ENCODE assay signal across 1 cellular context in genomic region chr1:40268211-40268610, GRCh38.
TF ChIP-seq lines count a peak whose summit lies in the region.

No MANE protein-coding gene starts in this region.

TF ChIP-seq in SK-N-SH treated with all-trans-retinoic acid at 6 μM for 48 hours, 23 proteins besides CTCF, POLR2A, EP300 and RAD21 (continued from another document):
- TF ChIP-seq, protein P1, sequence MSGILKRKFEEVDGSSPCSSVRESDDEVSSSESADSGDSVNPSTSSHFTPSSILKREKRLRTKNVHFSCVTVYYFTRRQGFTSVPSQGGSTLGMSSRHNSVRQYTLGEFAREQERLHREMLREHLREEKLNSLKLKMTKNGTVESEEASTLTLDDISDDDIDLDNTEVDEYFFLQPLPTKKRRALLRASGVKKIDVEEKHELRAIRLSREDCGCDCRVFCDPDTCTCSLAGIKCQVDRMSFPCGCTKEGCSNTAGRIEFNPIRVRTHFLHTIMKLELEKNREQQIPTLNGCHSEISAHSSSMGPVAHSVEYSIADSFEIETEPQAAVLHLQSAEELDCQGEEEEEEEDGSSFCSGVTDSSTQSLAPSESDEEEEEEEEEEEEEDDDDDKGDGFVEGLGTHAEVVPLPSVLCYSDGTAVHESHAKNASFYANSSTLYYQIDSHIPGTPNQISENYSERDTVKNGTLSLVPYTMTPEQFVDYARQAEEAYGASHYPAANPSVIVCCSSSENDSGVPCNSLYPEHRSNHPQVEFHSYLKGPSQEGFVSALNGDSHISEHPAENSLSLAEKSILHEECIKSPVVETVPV (CRISPR knock-in tag; IDR thresholded peaks at IDR 0.05) = no peak
- TF ChIP-seq TSHZ2 (CRISPR knock-in tag; IDR thresholded peaks at IDR 0.05) (no peak), PPARA (CRISPR knock-in tag; IDR thresholded peaks at IDR 0.05; ENCODE audit: borderline replicate concordance) (no peak), ZNF565 (CRISPR knock-in tag; conservative IDR thresholded peaks at IDR 0.05; ENCODE audit: low read depth) (no peak), PATZ1 (CRISPR knock-in tag; IDR thresholded peaks at IDR 0.05; ENCODE audit: borderline replicate concordance) (no peak)
- TF ChIP-seq, protein P2, sequence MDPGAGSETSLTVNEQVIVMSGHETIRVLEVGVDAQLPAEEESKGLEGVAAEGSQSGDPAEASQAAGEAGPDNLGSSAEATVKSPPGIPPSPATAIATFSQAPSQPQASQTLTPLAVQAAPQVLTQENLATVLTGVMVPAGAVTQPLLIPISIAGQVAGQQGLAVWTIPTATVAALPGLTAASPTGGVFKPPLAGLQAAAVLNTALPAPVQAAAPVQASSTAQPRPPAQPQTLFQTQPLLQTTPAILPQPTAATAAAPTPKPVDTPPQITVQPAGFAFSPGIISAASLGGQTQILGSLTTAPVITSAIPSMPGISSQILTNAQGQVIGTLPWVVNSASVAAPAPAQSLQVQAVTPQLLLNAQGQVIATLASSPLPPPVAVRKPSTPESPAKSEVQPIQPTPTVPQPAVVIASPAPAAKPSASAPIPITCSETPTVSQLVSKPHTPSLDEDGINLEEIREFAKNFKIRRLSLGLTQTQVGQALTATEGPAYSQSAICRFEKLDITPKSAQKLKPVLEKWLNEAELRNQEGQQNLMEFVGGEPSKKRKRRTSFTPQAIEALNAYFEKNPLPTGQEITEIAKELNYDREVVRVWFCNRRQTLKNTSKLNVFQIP (CRISPR knock-in tag; IDR thresholded peaks at IDR 0.05; ENCODE audit: borderline replicate concordance, low read depth) = no peak
TF ChIP-seq in SK-N-SH treated with all-trans-retinoic acid at 6 μM for 48 hours: peak in this region for 0.
